ENCODE assay signal across 12 cellular contexts in genomic region chr13:98349731-98350305, GRCh38.
DNase-seq lines count a peak whose midpoint lies in the region; ATAC-seq and TF ChIP-seq lines count a peak whose summit lies in the region.
"Had no signal": no experiment of that assay in that cellular context is flagged by ENCODE, and none has a peak within 500 bp of the region (broad histone marks: within the 10 kb centered on the region; RNA-seq: fewer than 3 reads in every experiment).

No MANE protein-coding gene starts in this region.

- intact Hi-C loops in posterior vena cava (cut with DNase I): no loop called here

- no peak overlapping the region for H3K4me3 ChIP-seq in LNCaP clone FGC (ENCODE audit: low read depth, low read length)

- POLR2A ChIA-PET in GM10248 (lab: Yijun Ruan, JAX): no interaction called here

- CTCF ChIA-PET in GM10248 (lab: Yijun Ruan, JAX): interaction anchor here (1.5 to 2.0 kb wide), 2 partner anchors 10 to 72 kb away, joined by 3 to 5 read pairs; no protein-coding TSS in a partner anchor

- TF ChIP-seq CTCF in GM10248 (IDR thresholded peaks at IDR 0.05; ENCODE audit: control extremely low read depth, extremely low read depth, low read depth, missing control alignments): peak; percentile 4
- peak; percentile 31 for TF ChIP-seq CTCF in LNCaP clone FGC (IDR thresholded peaks at IDR 0.05; ENCODE audit: control insufficient read depth, extremely low read depth, insufficient read depth)
- no peak for TF ChIP-seq CTCF in nephron progenitor cell (IDR thresholded peaks at IDR 0.05)

- no peak overlapping the region for H3K4me3 Mint-ChIP-seq in nephron progenitor cell
- H3K4me3 Mint-ChIP-seq: IgD-negative memory B cell had no signal

- ATAC-seq in HG03280 (IDR thresholded peaks at IDR 0.05; ENCODE audit: unreplicated experiment): no peak
- ATAC-seq in HG03469 (IDR thresholded peaks at IDR 0.05; ENCODE audit: unreplicated experiment): no peak

- H3K9me3 Mint-ChIP-seq in nephron progenitor cell: no peaks in the 10 kb centered on the region
- H3K9me3 Mint-ChIP-seq: IgD-negative memory B cell had no signal

- peaks cover 45% of the 10 kb centered on the region for H3K4me1 Mint-ChIP-seq in nephron progenitor cell
- H3K4me1 Mint-ChIP-seq: IgD-negative memory B cell had no signal

- DNase-seq in GM10248 (ENCODE audit: extremely low spot score) (peak; percentile 25), LNCaP clone FGC (ENCODE audit: low read depth) (no peak), dermis microvascular lymphatic vessel endothelial cell (ENCODE audit: low read depth in 2 of 2) (peak; percentile 0 to 13), nephron progenitor cell (peak; percentile 37), kidney glomerular epithelial cell (lab: John Stamatoyannopoulos, UW) (no peak), posterior vena cava (ENCODE audit: low spot score) (no peak)
- DNase-seq: activated effector memory CD4-positive, alpha-beta T cell treated with Interleukin-2 at 50 U/mL for 16 hours; effector memory CD4-positive, alpha-beta T cell; NCI-H510A had no signal

- H3K36me3 Mint-ChIP-seq in nephron progenitor cell (ENCODE audit: low read depth): peaks cover 48% of the 10 kb centered on the region
- H3K36me3 Mint-ChIP-seq: IgD-negative memory B cell had no signal

- H3K27ac Mint-ChIP-seq in nephron progenitor cell: peak overlapping the region; percentile 77
- H3K27ac Mint-ChIP-seq: IgD-negative memory B cell had no signal

- H3K27me3 Mint-ChIP-seq in nephron progenitor cell (ENCODE audit: low read depth, poor library complexity): peaks cover 4% of the 10 kb centered on the region

Comparison
In these comparisons a context has a peak if more than half of its experiments do, and no peak if none do; other contexts are left out.
1. DNase-seq: peak in GM10248 (single experiment), dermis microvascular lymphatic vessel endothelial cell (2 of 2) and nephron progenitor cell (single experiment); none in LNCaP clone FGC (single experiment), kidney glomerular epithelial cell (single experiment) and posterior vena cava (single experiment).